Comparison of ENCODE assay signal across 8 cellular contexts in the genomic region with DNA sequence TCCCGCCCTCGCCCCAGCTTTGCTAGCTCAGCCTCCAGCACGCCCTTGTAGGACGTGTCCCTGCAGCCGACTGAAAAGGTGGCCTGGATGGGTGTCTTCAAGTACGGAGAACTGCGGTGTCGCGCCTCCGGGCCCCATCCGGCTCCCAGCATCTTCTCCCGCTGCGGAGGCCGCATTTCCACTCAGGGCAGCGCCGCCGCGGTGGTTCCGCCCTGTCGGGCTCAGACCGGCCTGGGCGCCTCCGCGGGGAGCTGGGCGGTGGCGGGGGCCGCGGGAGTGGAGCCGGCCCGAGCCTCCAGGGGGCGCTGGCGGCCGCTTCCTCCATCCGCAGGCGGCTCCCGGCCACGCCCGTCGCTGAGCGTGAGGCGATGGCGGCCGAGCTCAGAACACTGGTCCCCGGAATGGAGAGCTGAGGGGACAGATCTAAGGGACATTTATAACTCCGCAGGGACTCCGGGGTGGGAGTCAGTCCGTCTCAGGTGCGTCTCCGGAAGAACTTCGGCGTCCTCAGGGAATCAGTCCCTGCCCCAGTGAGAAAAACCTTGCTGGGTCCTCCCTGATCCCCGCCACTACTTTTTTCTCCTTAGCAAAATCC. TPM values are rescaled to one million over a fixed set of nuclear protein-coding genes. Genes with fewer than 3 reads are reported as not detected.
DNase-seq lines count a peak whose midpoint lies in the region; FAIRE-seq and TF ChIP-seq lines count a peak whose summit lies in the region.

No MANE protein-coding gene starts in this region.

- H3K27me3 ChIP-seq in H7 (ENCODE audit: control insufficient read depth, insufficient read depth, low read length), result no peaks in the 10 kb centered on the region

- DNase-seq in GM10248 (ENCODE audit: extremely low spot score), result peak; percentile 91
- DNase-seq in H7, result peak; percentile 96
- peak; percentile 56 for DNase-seq in NAMALWA (ENCODE audit: low spot score)
- DNase-seq in cardiac fibroblast (ENCODE audit: low read depth in 2 of 2), result peak; percentile 55 to 76
- DNase-seq in kidney, result peak; percentile 86
- DNase-seq in stimulated activated CD4-positive, alpha-beta T cell treated with anti-CD3 and anti-CD28 coated beads, Interleukin-1b, Interleukin-23, amount 100 ng/mL, for 4 hours (ENCODE audit: low read depth in 2 of 2), result peak; percentile 69 to 90
- no peak for DNase-seq in OCI-M2 (lab: John Stamatoyannopoulos, UW; ENCODE audit: unreplicated experiment)

- POLR2A ChIA-PET in GM10248 (lab: Yijun Ruan, JAX), result interaction anchor here (0.5 to 0.7 kb wide), 2 partner anchors 63 to 247 kb away, joined by 4 to 7 read pairs; no protein-coding TSS in a partner anchor

- H3K9me3 ChIP-seq in kidney (ENCODE audit: control insufficient read depth in 1 of 2, low read length in 2 of 2), result no peaks in the 10 kb centered on the region

- H3K9ac ChIP-seq in kidney (ENCODE audit: low read length in 2 of 2), result no peak overlapping the region

- H3K36me3 ChIP-seq in H7 (replicated peaks; ENCODE audit: control insufficient read depth, insufficient read depth, low read length), result no peaks in the 10 kb centered on the region
- H3K36me3 ChIP-seq in kidney (ENCODE audit: control insufficient read depth in 1 of 2, insufficient read depth in 2 of 2, low read length in 2 of 2), result no peaks in the 10 kb centered on the region

- FAIRE-seq in kidney (lab: Jason Lieb, UNC), result no peak

- CTCF ChIA-PET in GM10248 (lab: Yijun Ruan, JAX), result interaction anchor here (0.6 to 4.2 kb wide), 54 partner anchors 8 to 472 kb away, joined by 3 to 30 read pairs (median 4); partner anchors contain the start of genes FBXO45, NCBP2, RNF168 and SENP5

- H3K4me3 ChIP-seq in H7 (ENCODE audit: insufficient read depth, low read depth, low read length), result peak overlapping the region; percentile 52
- peak overlapping the region; percentile 40 to 42 for H3K4me3 ChIP-seq in cardiac fibroblast (replicated peaks in 1 of 2; ENCODE audit: low read depth in 2 of 2, low read length in 2 of 2)
- peak overlapping the region; percentile 58 to 63 for H3K4me3 ChIP-seq in kidney (ENCODE audit: low read length in 2 of 2)

- H3K27ac ChIP-seq in VCaP (peak overlapping the region; percentile 64), kidney (ENCODE audit: low read depth in 2 of 2, low read length in 2 of 2) (no peak overlapping the region)

- H3K4me1 ChIP-seq in kidney (ENCODE audit: control insufficient read depth in 1 of 2, insufficient read depth in 1 of 2, low read depth in 1 of 2, low read length in 2 of 2), result no peaks in the 10 kb centered on the region

- peak; percentile 82 for TF ChIP-seq CTCF in GM10248 (IDR thresholded peaks at IDR 0.05; ENCODE audit: control extremely low read depth, extremely low read depth, low read depth, missing control alignments)
- TF ChIP-seq CTCF in VCaP (conservative IDR thresholded peaks at IDR 0.05), result peak; percentile 97
- peak; percentile 28 for TF ChIP-seq CTCF in cardiac fibroblast (IDR thresholded peaks at IDR 0.05; ENCODE audit: low read depth, low read length)
- peak; percentile 50 for TF ChIP-seq CTCF in kidney (IDR thresholded peaks at IDR 0.05; ENCODE audit: borderline replicate concordance, extremely low read depth, insufficient read depth)

- intact Hi-C loops in kidney (cut with DNase I), result no loop called here

RNA-seq across cellular contexts. Expression of gene SMCO1, which starts 13.6 kb away (rescaled TPM):
- not detected in 2 replicates for total RNA-seq in H7 (2014; rRNA removed; shearing (Covaris generic))
- not detected for total RNA-seq in kidney
- polyA plus RNA-seq in kidney (ENCODE audit: insufficient read depth, low read depth, low replicate concordance), result not detected

RNA-seq across cellular contexts. Expression of gene RNF168, which starts 25.2 kb away (rescaled TPM):
- 30.1 and 50.3 TPM in 2 replicates for total RNA-seq in H7 (2014; rRNA removed; shearing (Covaris generic))
- total RNA-seq in kidney, result 19.5 TPM
- polyA plus RNA-seq in kidney (ENCODE audit: insufficient read depth, low read depth, low replicate concordance), result 3.2 TPM

RNA-seq across cellular contexts. Expression of gene WDR53, which starts 39.6 kb away (rescaled TPM):
- 10.1 and 10.8 TPM in 2 replicates for total RNA-seq in H7 (2014; rRNA removed; shearing (Covaris generic))
- total RNA-seq in kidney, result 12.3 TPM
- polyA plus RNA-seq in kidney (ENCODE audit: insufficient read depth, low read depth, low replicate concordance), result 9.0 TPM

RNA-seq across cellular contexts. Expression of gene FBXO45, which starts 39.7 kb away (rescaled TPM):
- 15.6 and 19.1 TPM in 2 replicates for total RNA-seq in H7 (2014; rRNA removed; shearing (Covaris generic))
- 7.0 TPM for total RNA-seq in kidney
- 2.5 TPM for polyA plus RNA-seq in kidney (ENCODE audit: insufficient read depth, low read depth, low replicate concordance)

Comparison
In these comparisons a context has a peak if more than half of its experiments do, and no peak if none do; other contexts are left out.
1. CTCF ChIP-seq: peak in every context shown above with its lines; median percentile 97 in VCaP; 82 in GM10248; 50 in kidney; 28 in cardiac fibroblast.